Comparison of ENCODE assay signal across 11 cellular contexts in the genomic region with DNA sequence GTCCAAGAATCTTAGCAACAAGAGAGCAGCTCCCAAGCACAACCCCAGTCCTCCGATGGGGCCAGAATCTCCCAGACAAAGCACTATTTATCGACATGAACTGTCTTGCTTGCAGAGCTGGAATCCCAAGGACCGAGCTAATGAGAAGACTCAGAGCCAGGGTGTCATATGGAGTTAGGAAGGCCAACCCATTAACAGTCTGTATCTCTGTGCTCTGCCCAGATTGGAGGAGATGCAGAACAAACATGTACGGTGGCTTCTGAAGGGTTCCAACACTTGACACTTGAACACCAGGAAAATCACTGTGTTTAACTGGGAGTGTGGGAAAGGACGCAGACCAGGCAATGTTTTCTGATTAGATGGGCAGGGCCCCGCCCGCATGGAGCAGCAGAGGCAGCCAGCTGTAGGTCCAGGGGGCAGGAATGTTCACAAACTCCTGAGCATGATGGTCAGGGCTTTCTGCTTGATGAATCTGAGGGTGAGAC. TPM values are rescaled to one million over a fixed set of nuclear protein-coding genes. Genes with fewer than 3 reads are reported as not detected.
DNase-seq lines count a peak whose midpoint lies in the region; ATAC-seq, FAIRE-seq and TF ChIP-seq lines count a peak whose summit lies in the region.
"Had no signal": no experiment of that assay in that cellular context is flagged by ENCODE, and none has a peak within 500 bp of the region (broad histone marks: within the 10 kb centered on the region; RNA-seq: fewer than 3 reads in every experiment).

No MANE protein-coding gene starts in this region.

- H3K27me3 ChIP-seq in psoas muscle (ENCODE audit: insufficient read depth in 3 of 3, low read length in 2 of 3): no peaks in the 10 kb centered on the region
- H3K27me3 ChIP-seq: right lobe of liver, upper lobe of left lung had no signal

- WGBS in psoas muscle, 3 donors: 38 to 45% (median 41%) methylated on average over 7 of the region's 7 CpGs

- no peaks in the 10 kb centered on the region for H3K9me3 ChIP-seq in psoas muscle
- H3K9me3 ChIP-seq: right lobe of liver, upper lobe of left lung had no signal

- H3K4me1 Mint-ChIP-seq in activated naive CD4-positive, alpha-beta T cell treated with anti-CD3 and anti-CD28 coated beads for 36 hours (ENCODE audit: low read depth): peaks cover 7% of the 10 kb centered on the region

- intact Hi-C loops in psoas muscle (cut with DNase I): no loop called here
- intact Hi-C loops in activated naive CD4-positive, alpha-beta T cell treated with anti-CD3 and anti-CD28 coated beads for 36 hours (cut with micrococcal nuclease): loop anchor here (1.0 kb wide), 1 partner anchor 38 kb away; no protein-coding TSS in a partner anchor

- DNase-seq in DMS153 (lab: John Stamatoyannopoulos, UW) (peak; percentile 23), RCC 7860 (ENCODE audit: low spot score) (peak; percentile 62), fibroblast of the aortic adventitia (ENCODE audit: low read depth) (peak; percentile 60), psoas muscle (no peak), NOMO-1 treated with dmso at 0.1 percent for 144 hours (lab: John Stamatoyannopoulos, UW; ENCODE audit: unreplicated experiment) (no peak), NAMALWA (ENCODE audit: low spot score) (no peak)
- no peak for DNase-seq in activated naive CD4-positive, alpha-beta T cell treated with anti-CD3 and anti-CD28 coated beads for 36 hours
- DNase-seq: right lobe of liver had no signal

- peak in 3 of 4 donors; percentile 12 to 36 (median 19) for ATAC-seq in psoas muscle
- ATAC-seq in HG03520 (IDR thresholded peaks at IDR 0.05; ENCODE audit: unreplicated experiment): no peak
- ATAC-seq: Panc1 had no signal

- FAIRE-seq in RCC 7860 (lab: Jason Lieb, UNC): no peak

- peaks cover 6% of the 10 kb centered on the region for H3K27me3 Mint-ChIP-seq in activated naive CD4-positive, alpha-beta T cell treated with anti-CD3 and anti-CD28 coated beads for 36 hours (ENCODE audit: low read depth)

- H3K9me3 Mint-ChIP-seq in activated naive CD4-positive, alpha-beta T cell treated with anti-CD3 and anti-CD28 coated beads for 36 hours: no peaks in the 10 kb centered on the region

- CTCF ChIA-PET in activated naive CD4-positive, alpha-beta T cell treated with anti-CD3 and anti-CD28 coated beads for 36 hours (lab: Charles Lee): interaction anchor here (1.4 kb wide), 1 partner anchor 38 kb away, joined by 3 read pairs; no protein-coding TSS in a partner anchor

- no peaks in the 10 kb centered on the region for H3K36me3 Mint-ChIP-seq in activated naive CD4-positive, alpha-beta T cell treated with anti-CD3 and anti-CD28 coated beads for 36 hours (ENCODE audit: low read depth)

- peaks cover 71% of the 10 kb centered on the region for H3K4me1 ChIP-seq in psoas muscle
- H3K4me1 ChIP-seq: right lobe of liver had no signal

- TF ChIP-seq CTCF in fibroblast of the aortic adventitia (IDR thresholded peaks at IDR 0.05; ENCODE audit: insufficient read depth, low read length) (no peak), psoas muscle (IDR thresholded peaks at IDR 0.05) (no peak)

- H3K36me3 ChIP-seq in psoas muscle (ENCODE audit: insufficient read depth in 1 of 2, low read depth in 1 of 2): no peaks in the 10 kb centered on the region
- H3K36me3 ChIP-seq: right lobe of liver, upper lobe of left lung had no signal

- no peak overlapping the region for H3K4me3 Mint-ChIP-seq in activated naive CD4-positive, alpha-beta T cell treated with anti-CD3 and anti-CD28 coated beads for 36 hours

- H3K27ac Mint-ChIP-seq in activated naive CD4-positive, alpha-beta T cell treated with anti-CD3 and anti-CD28 coated beads for 36 hours: no peak overlapping the region

- H3K4me3 ChIP-seq in fibroblast of the aortic adventitia (ENCODE audit: low read depth, low read length): no peak overlapping the region
- H3K4me3 ChIP-seq in psoas muscle: no peak overlapping the region
- H3K4me3 ChIP-seq: right lobe of liver, upper lobe of left lung had no signal

- H3K27ac ChIP-seq in psoas muscle: peak overlapping the region; percentile 95
- H3K27ac ChIP-seq: right lobe of liver had no signal

RNA-seq across cellular contexts. Expression of a gene that starts 35.4 kb away (rescaled TPM):
- total RNA-seq in fibroblast of the aortic adventitia (ENCODE audit: low replicate concordance) (41.1 and 92.6 TPM in 2 replicates), psoas muscle (100 to 1,000 TPM in 3 of 4 donors, 10 to 100 TPM in 1; 89.6 to 359 (median 280) TPM)
- polyA plus RNA-seq in psoas muscle: 100 to 1,000 TPM in 1 of 3 donors, 10 to 100 TPM in 2; 38.5 to 111 (median 59.1) TPM
- total RNA-seq in activated naive CD4-positive, alpha-beta T cell treated with anti-CD3 and anti-CD28 coated beads for 36 hours: under 1 TPM; 0.07 to 0.12 TPM

Comparison
In these comparisons a context has a peak if more than half of its experiments do, and no peak if none do; other contexts are left out.
1. DNase-seq: peak in DMS153 (single experiment), RCC 7860 (single experiment) and fibroblast of the aortic adventitia (single experiment); none in psoas muscle (0 of 2), NOMO-1 treated with dmso at 0.1 percent for 144 hours (single experiment), activated naive CD4-positive, alpha-beta T cell treated with anti-CD3 and anti-CD28 coated beads for 36 hours (single experiment) and NAMALWA (single experiment).
2. RNA of a gene that starts 35.4 kb away (total RNA-seq): 89.6 to 359 TPM in psoas muscle and 41.1 to 92.6 TPM in fibroblast of the aortic adventitia; 0.07 to 0.12 TPM in activated naive CD4-positive, alpha-beta T cell treated with anti-CD3 and anti-CD28 coated beads for 36 hours; every median in the first group is over 10 times any median in the second.